In genomic region chr6:90294614-90294988, GRCh38 we compare ENCODE assay signal across 8 cellular contexts. TPM values are rescaled to one million over a fixed set of nuclear protein-coding genes. Genes with fewer than 3 reads are reported as not detected.
DNase-seq lines count a peak whose midpoint lies in the region; ATAC-seq and TF ChIP-seq lines count a peak whose summit lies in the region.

No MANE protein-coding gene starts in this region.

- peaks cover 9% of the 10 kb centered on the region for H3K36me3 Mint-ChIP-seq in osteocyte (ENCODE audit: unreplicated experiment)

- no peaks in the 10 kb centered on the region for H3K9me3 ChIP-seq in colonic mucosa

- H3K4me3 Mint-ChIP-seq in osteocyte (ENCODE audit: unreplicated experiment): peak overlapping the region; percentile 76

- ATAC-seq in GM18873 (IDR thresholded peaks at IDR 0.05; ENCODE audit: low FRiP score, unreplicated experiment): no peak

- intact Hi-C loops in colonic mucosa (cut with DNase I): loop anchor here (10.0 kb wide), 1 partner anchor 180 kb away; no protein-coding TSS in a partner anchor

- H3K27ac Mint-ChIP-seq in osteocyte (ENCODE audit: unreplicated experiment): no peak overlapping the region

- H3K4me3 ChIP-seq in GM12865 (ENCODE audit: low read depth, low read length): peak overlapping the region; percentile 51; the same call in 1 of the 2 replicates
- H3K4me3 ChIP-seq in colonic mucosa: peak overlapping the region; percentile 58

- DNase-seq in GM12865 (ENCODE audit: low read depth) (peak; percentile 40), T-helper 2 cell (peak in 3 of 5 experiments; percentile 22 to 45 (median 32)), colonic mucosa (no peak), osteocyte (ENCODE audit: extremely low spot score, unreplicated experiment) (no peak), CD1c-positive myeloid dendritic cell (ENCODE audit: extremely low spot score) (no peak), H4 (ENCODE audit: low spot score) (no peak), cortex of kidney (lab: John Stamatoyannopoulos, UW) (no peak)

- peak overlapping the region; percentile 28 to 46 for H3K9ac ChIP-seq in colonic mucosa (ENCODE audit: low read depth in 2 of 2, low read length in 2 of 2)

- H3K4me1 Mint-ChIP-seq in osteocyte (ENCODE audit: unreplicated experiment): peaks cover 8% of the 10 kb centered on the region

- no peaks in the 10 kb centered on the region for H3K9me3 Mint-ChIP-seq in osteocyte (ENCODE audit: unreplicated experiment)

- H3K27ac ChIP-seq in colonic mucosa: no peak overlapping the region

- peaks cover 9% of the 10 kb centered on the region for H3K4me1 ChIP-seq in colonic mucosa

- TF ChIP-seq CTCF in GM12865 (IDR thresholded peaks at IDR 0.05; ENCODE audit: insufficient read depth, low read depth, low read length, missing control alignments): no peak
- no peak for TF ChIP-seq CTCF in colonic mucosa (IDR thresholded peaks at IDR 0.05)
- TF ChIP-seq CTCF in osteocyte (IDR thresholded peaks at IDR 0.05): no peak

- H3K27me3 Mint-ChIP-seq in osteocyte (ENCODE audit: unreplicated experiment): peaks cover 59% of the 10 kb centered on the region

- no peaks in the 10 kb centered on the region for H3K36me3 ChIP-seq in colonic mucosa

- peaks cover 34% of the 10 kb centered on the region for H3K27me3 ChIP-seq in colonic mucosa

RNA-seq across cellular contexts. Expression of gene BACH2, which starts 2.0 kb away (rescaled TPM):
- total RNA-seq in colonic mucosa: 1 to 10 TPM in 1 of 2 donors, under 1 TPM in 1; 0.52 to 1.2 TPM
- 1.6 and 2.6 TPM in 2 replicates for total RNA-seq in osteocyte
- total RNA-seq in H4 (2014; rRNA removed; shearing (Covaris generic)): 0.06 and 0.31 TPM in 2 replicates

Comparison
In these comparisons a context has a peak if more than half of its experiments do, and no peak if none do; other contexts are left out.
1. DNase-seq: peak in GM12865 (single experiment) and T-helper 2 cell (3 of 5); none in colonic mucosa (single experiment), osteocyte (single experiment), CD1c-positive myeloid dendritic cell (single experiment), H4 (single experiment) and cortex of kidney (single experiment).